Comparison of ENCODE assay signal across 1 cellular context in genomic region chr20:47540443-47541354, GRCh38.
TF ChIP-seq lines count a peak whose summit lies in the region.

No MANE protein-coding gene starts in this region.

TF ChIP-seq in K562, 482 proteins besides CTCF, POLR2A, EP300 and RAD21 (continued from another document):
- TF ChIP-seq PCBP1 (IDR thresholded peaks at IDR 0.05; ENCODE audit: low read depth, low read length, poor library complexity, severe bottlenecking): peak; percentile 67
- TF ChIP-seq NR2C2 (CRISPR knock-in tag; IDR thresholded peaks at IDR 0.05): no peak
- 0 out of 2 replicates have a peak, but pooled peaks have one; percentile 23 for TF ChIP-seq NR2C2 (tag; IDR thresholded peaks at IDR 0.05)
- peak; percentile 75 for TF ChIP-seq CREB3L1 (IDR thresholded peaks at IDR 0.05; ENCODE audit: borderline replicate concordance, low read depth)
- 0 out of 2 replicates have a peak, but pooled peaks have one; percentile 15 for TF ChIP-seq L3MBTL2 (IDR thresholded peaks at IDR 0.05)
- 0 out of 2 replicates have a peak, but pooled peaks have one; percentile 67 for TF ChIP-seq DPF2 (IDR thresholded peaks at IDR 0.05)
- no peak for TF ChIP-seq ZNF668 (CRISPR knock-in tag; IDR thresholded peaks at IDR 0.05)
- no peak for TF ChIP-seq TFAM (CRISPR knock-in tag; conservative IDR thresholded peaks at IDR 0.05)
TF ChIP-seq in K562: peak in this region for 34.
